19 cellular contexts compared by ENCODE assay signal in the genomic region with DNA sequence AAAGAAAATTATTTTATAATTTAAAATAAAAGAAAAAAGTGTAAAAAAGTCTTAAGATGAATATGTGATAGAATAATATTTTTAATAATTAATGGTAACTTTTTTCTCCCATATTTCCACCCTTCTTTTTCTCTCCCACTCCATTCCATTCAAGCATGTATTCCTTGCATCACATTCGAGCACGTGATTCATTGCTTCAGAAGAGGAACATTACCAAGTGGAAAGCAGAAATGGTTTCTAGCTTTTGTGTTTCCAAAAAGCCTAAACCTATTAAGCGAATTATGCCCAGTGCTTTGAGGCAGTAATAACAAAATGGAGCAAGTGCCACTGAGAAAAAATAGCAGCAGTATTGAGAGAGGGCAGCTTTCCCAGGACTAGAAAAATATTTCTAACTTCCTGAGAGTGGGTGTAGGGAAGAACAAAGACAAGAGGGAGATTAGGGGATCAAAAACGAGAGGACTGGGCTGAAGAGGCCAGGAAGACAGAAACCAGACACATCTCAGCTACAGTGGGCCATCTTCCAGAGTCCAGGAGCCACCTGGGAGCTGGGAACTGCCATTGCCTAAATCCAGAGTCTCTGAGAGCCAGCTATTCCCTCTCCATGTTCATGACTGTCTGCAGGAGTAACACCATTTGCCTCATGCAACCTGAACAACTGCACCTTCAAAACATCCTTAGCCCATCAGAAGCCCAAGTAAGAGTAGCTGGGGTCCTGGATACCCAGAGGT. TPM values are rescaled to one million over a fixed set of nuclear protein-coding genes. Genes with fewer than 3 reads are reported as not detected.
DNase-seq lines count a peak whose midpoint lies in the region; ATAC-seq and TF ChIP-seq lines count a peak whose summit lies in the region.
"Had no signal": no experiment of that assay in that cellular context is flagged by ENCODE, and none has a peak within 500 bp of the region (broad histone marks: within the 10 kb centered on the region; RNA-seq: fewer than 3 reads in every experiment).

No MANE protein-coding gene starts in this region.

- no peaks in the 10 kb centered on the region for H3K36me3 Mint-ChIP-seq in activated T-cell treated with anti-CD3 and anti-CD28 coated beads, Interleukin-2, amount 50 U/mL, for 24 hours (ENCODE audit: low read depth)
- H3K36me3 Mint-ChIP-seq in T-helper 17 cell (ENCODE audit: low read depth) = peaks cover 3% of the 10 kb centered on the region
- H3K36me3 Mint-ChIP-seq in WTC11 = no peaks in the 10 kb centered on the region
- H3K36me3 Mint-ChIP-seq: stimulated activated effector memory CD8-positive, alpha-beta T cell treated with anti-CD3 and anti-CD28 coated beads, Interleukin-12 subunit alpha, Interleukin-12 subunit beta, amount 100 ng/mL, for 72 hours had no signal

- peak overlapping the region in 7 of 8 donors; percentile 24 to 86 (median 49) for H3K27ac ChIP-seq in spleen
- H3K27ac ChIP-seq: C4-2B, tibial artery had no signal

- H3K4me3 Mint-ChIP-seq in activated T-cell treated with anti-CD3 and anti-CD28 coated beads, Interleukin-2, amount 50 U/mL, for 24 hours = no peak overlapping the region
- H3K4me3 Mint-ChIP-seq in T-helper 17 cell (no peak overlapping the region), WTC11 (no peak overlapping the region)
- H3K4me3 Mint-ChIP-seq: activated CD4-positive, alpha-beta T cell treated with anti-CD3 and anti-CD28 coated beads, Interleukin-2, amount 10 ng/mL, durations not matched to agents 7 days and 5 days; stimulated activated effector memory CD8-positive, alpha-beta T cell treated with anti-CD3 and anti-CD28 coated beads, Interleukin-12 subunit alpha, Interleukin-12 subunit beta, amount 100 ng/mL, for 72 hours had no signal

- H3K27me3 Mint-ChIP-seq in activated T-cell treated with anti-CD3 and anti-CD28 coated beads, Interleukin-2, amount 50 U/mL, for 24 hours = no peaks in the 10 kb centered on the region
- H3K27me3 Mint-ChIP-seq in T-helper 17 cell (no peaks in the 10 kb centered on the region), WTC11 (ENCODE audit: low read depth) (no peaks in the 10 kb centered on the region)
- H3K27me3 Mint-ChIP-seq: activated CD4-positive, alpha-beta T cell treated with anti-CD3 and anti-CD28 coated beads, Interleukin-2, amount 10 ng/mL, durations not matched to agents 7 days and 5 days had no signal

- DNase-seq in activated T-cell treated with anti-CD3 and anti-CD28 coated beads, Interleukin-2, amount 50 U/mL, for 24 hours = no peak
- DNase-seq in activated T-cell treated with anti-CD3 and anti-CD28 coated beads, Interleukin-2, amount 50 U/mL, for 48 hours = no peak
- DNase-seq in T-helper 17 cell = no peak
- no peak for DNase-seq in left ventricle myocardium superior
- no peak for DNase-seq in spleen
- DNase-seq in stimulated activated CD4-positive, alpha-beta T cell treated with anti-CD3 and anti-CD28 coated beads, Interleukin-4, amount 100 ng/mL, for 24 hours = no peak
- no peak for DNase-seq in NCI-H82 (lab: John Stamatoyannopoulos, UW)
- DNase-seq in WTC11 (ENCODE audit: low spot score) = no peak
- DNase-seq: activated CD4-positive, alpha-beta T cell treated with anti-CD3 and anti-CD28 coated beads, Interleukin-2, amount 10 ng/mL, durations not matched to agents 7 days and 5 days; activated CD8-positive, alpha-beta memory T cell treated with anti-CD3 and anti-CD28 coated beads, Interleukin-2, amount 50 U/mL, for 48 hours; activated gamma-delta T cell treated with Interleukin-2 at 50 U/mL for 16 hours; amniotic stem cell; DMS53; effector memory CD4-positive, alpha-beta T cell; NCI-H1048; NCI-H2107; tibial artery had no signal

- no peak for ATAC-seq in T-helper 17 cell
- ATAC-seq in left ventricle myocardium superior = peak; percentile 71
- no peak for ATAC-seq in WTC11
- ATAC-seq: stimulated activated effector memory CD8-positive, alpha-beta T cell treated with anti-CD3 and anti-CD28 coated beads, Interleukin-12 subunit alpha, Interleukin-12 subunit beta, amount 100 ng/mL, for 72 hours had no signal

- no peaks in the 10 kb centered on the region for H3K36me3 ChIP-seq in spleen
- H3K36me3 ChIP-seq: tibial artery had no signal

- H3K27me3 ChIP-seq in spleen (replicated peaks in 1 of 7) = no peaks in the 10 kb centered on the region
- H3K27me3 ChIP-seq: tibial artery had no signal

- CTCF ChIA-PET in WTC11 (lab: Charles Lee) = no interaction called here

- H3K4me1 Mint-ChIP-seq in activated T-cell treated with anti-CD3 and anti-CD28 coated beads, Interleukin-2, amount 50 U/mL, for 24 hours (ENCODE audit: low read depth) = peaks cover 15% of the 10 kb centered on the region
- H3K4me1 Mint-ChIP-seq in T-helper 17 cell (peaks cover 17% of the 10 kb centered on the region), WTC11 (peaks cover 9% of the 10 kb centered on the region; the same call in 1 of the 2 replicates)

- TF ChIP-seq POLR2A in spleen (IDR thresholded peaks at IDR 0.05) = no peak

- POLR2A ChIA-PET in WTC11 (lab: Charles Lee) = interaction anchor here (1.3 kb wide), 1 partner anchor 15 kb away, joined by 3 read pairs; the partner anchor contains the start of gene AKIRIN2

- 47 to 80% (median 58%) methylated on average over 4 of the region's 4 CpGs for WGBS in spleen, 5 donors

- H3K4me1 ChIP-seq in spleen = peaks cover 0 to 55% (median 18%) of the 10 kb centered on the region in 6 donors
- H3K4me1 ChIP-seq: tibial artery had no signal

- H3K9me3 Mint-ChIP-seq in activated T-cell treated with anti-CD3 and anti-CD28 coated beads, Interleukin-2, amount 50 U/mL, for 24 hours = no peaks in the 10 kb centered on the region
- no peaks in the 10 kb centered on the region for H3K9me3 Mint-ChIP-seq in WTC11
- H3K9me3 Mint-ChIP-seq: activated CD4-positive, alpha-beta T cell treated with anti-CD3 and anti-CD28 coated beads, Interleukin-2, amount 10 ng/mL, durations not matched to agents 7 days and 5 days; stimulated activated effector memory CD8-positive, alpha-beta T cell treated with anti-CD3 and anti-CD28 coated beads, Interleukin-12 subunit alpha, Interleukin-12 subunit beta, amount 100 ng/mL, for 72 hours had no signal

- H3K9me3 ChIP-seq in T-helper 17 cell (ENCODE audit: control insufficient read depth, low read length, poor library complexity, severe bottlenecking) = no peaks in the 10 kb centered on the region
- H3K9me3 ChIP-seq in spleen = no peaks in the 10 kb centered on the region
- H3K9me3 ChIP-seq: tibial artery had no signal

- TF ChIP-seq CTCF in spleen (IDR thresholded peaks at IDR 0.05 in 8 of 11, conservative IDR thresholded peaks at IDR 0.05 in 3 of 11) (no peak), WTC11 (IDR thresholded peaks at IDR 0.05) (no peak)

- intact Hi-C loops in left ventricle myocardium superior (cut with micrococcal nuclease) (no loop called here), spleen (cut with DNase I; ENCODE audit: low total_unique reads) (no loop called here)

- peak overlapping the region; percentile 18 for H3K27ac Mint-ChIP-seq in activated T-cell treated with anti-CD3 and anti-CD28 coated beads, Interleukin-2, amount 50 U/mL, for 24 hours
- peak overlapping the region; percentile 56 for H3K27ac Mint-ChIP-seq in T-helper 17 cell
- H3K27ac Mint-ChIP-seq in WTC11 = no peak overlapping the region
- H3K27ac Mint-ChIP-seq: activated CD4-positive, alpha-beta T cell treated with anti-CD3 and anti-CD28 coated beads, Interleukin-2, amount 10 ng/mL, durations not matched to agents 7 days and 5 days; stimulated activated effector memory CD8-positive, alpha-beta T cell treated with anti-CD3 and anti-CD28 coated beads, Interleukin-12 subunit alpha, Interleukin-12 subunit beta, amount 100 ng/mL, for 72 hours had no signal

- H3K4me3 ChIP-seq in spleen = peak overlapping the region in 1 of 8 donors; percentile 13
- H3K4me3 ChIP-seq: tibial artery had no signal

TF ChIP-seq in WTC11, 78 proteins besides CTCF, POLR2A, EP300 and RAD21 (continues in another document):
- TF ChIP-seq FOXP1 (CRISPR knock-in tag; IDR thresholded peaks at IDR 0.05; ENCODE audit: borderline replicate concordance) = no peak
- TF ChIP-seq PRRX2 (CRISPR knock-in tag; IDR thresholded peaks at IDR 0.05) = no peak
- no peak for TF ChIP-seq NFE2L1 (CRISPR knock-in tag; IDR thresholded peaks at IDR 0.05)
- TF ChIP-seq ARID4B (CRISPR knock-in tag; IDR thresholded peaks at IDR 0.05; ENCODE audit: borderline replicate concordance) = no peak

RNA-seq across cellular contexts. Expression of gene AKIRIN2, which starts 15.1 kb away (rescaled TPM):
- total RNA-seq in T-helper 17 cell (100 to 1,000 TPM; 114 to 128 TPM), left ventricle myocardium superior (30.7 TPM), spleen (100 to 1,000 TPM in 2 of 7 donors, 10 to 100 TPM in 5; 61.8 to 106 (median 89.4) TPM), WTC11 (2021) (81.4 to 90.2 TPM (median 88.6 TPM) in 3 replicates)
- polyA plus RNA-seq in spleen = 10 to 100 TPM; 35.1 to 56.2 (median 47.8) TPM
